26 cellular contexts compared by ENCODE assay signal in the genomic region with DNA sequence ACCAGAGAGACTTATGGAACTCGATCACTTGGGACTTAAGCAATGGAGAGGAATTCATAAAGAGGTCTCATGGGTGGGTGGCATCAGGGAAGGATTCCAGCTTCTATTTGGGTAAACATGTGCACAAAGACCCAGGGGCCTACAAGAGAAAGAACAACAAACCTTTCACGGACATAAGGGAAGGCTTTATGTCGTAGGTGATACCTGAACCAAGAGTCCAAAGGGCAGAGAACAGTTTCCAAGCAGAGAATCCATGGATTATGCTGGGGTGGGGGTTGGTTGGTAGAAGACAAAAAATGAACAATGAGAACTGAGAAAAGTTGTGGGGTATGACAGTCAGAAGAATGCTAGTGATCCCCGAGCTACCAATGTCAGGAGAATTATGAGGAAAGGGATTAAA.
"Had no signal": no experiment of that assay in that cellular context is flagged by ENCODE, and none has a peak within 500 bp of the region (broad histone marks: within the 10 kb centered on the region; RNA-seq: fewer than 3 reads in every experiment).

No MANE protein-coding gene starts in this region.

- H3K4me3 Mint-ChIP-seq: dendritic cell treated with granulocyte-macrophage colony-stimulating factor and Interleukin-4, amounts not matched to agents 40 ng/mL and 50 ng/mL, for 4 days; effector memory CD8-positive, alpha-beta T cell; endodermal cell; immature natural killer cell; mesothelial cell of epicardium had no signal

- H3K9me3 Mint-ChIP-seq: endodermal cell, mesothelial cell of epicardium had no signal

- H3K9me3 ChIP-seq: colonic mucosa, esophagus squamous epithelium, gastrocnemius medialis, heart right ventricle, left lung, lower lobe of right lung, mucosa of descending colon had no signal

- H3K27me3 ChIP-seq: colonic mucosa, esophagus squamous epithelium, gastrocnemius medialis, heart right ventricle, left lung had no signal

- DNase-seq: cerebellar nuclear complex; colonic mucosa; cortex of kidney; effector CD8-positive, alpha-beta T cell; effector memory CD8-positive, alpha-beta T cell; endodermal cell; erythroblast; esophagus squamous epithelium; foreskin fibroblast; foreskin melanocyte; gastrocnemius medialis; glutamatergic neuron; head of caudate nucleus; heart right ventricle; hypothalamus; immature natural killer cell; left cardiac atrium; left lung; left ventricle myocardium superior; lower lobe of right lung; mesenchymal stem cell; mucosa of descending colon had no signal

- H3K27me3 Mint-ChIP-seq: dendritic cell treated with granulocyte-macrophage colony-stimulating factor and Interleukin-4, amounts not matched to agents 40 ng/mL and 50 ng/mL, for 4 days; effector memory CD8-positive, alpha-beta T cell had no signal

- ATAC-seq: effector memory CD8-positive, alpha-beta T cell; esophagus mucosa; gastrocnemius medialis; heart right ventricle; left cardiac atrium; left lung; left ventricle myocardium superior; lower lobe of right lung; mucosa of descending colon had no signal

- H3K27ac ChIP-seq: colonic mucosa, epithelial cell of prostate, esophagus squamous epithelium, gastrocnemius medialis, heart right ventricle, left lung, lower lobe of right lung had no signal

- H3K4me1 ChIP-seq: colonic mucosa, esophagus squamous epithelium, gastrocnemius medialis, heart right ventricle, left lung, lower lobe of right lung had no signal

- H3K36me3 Mint-ChIP-seq: immature natural killer cell, mesothelial cell of epicardium had no signal

- H3K27ac Mint-ChIP-seq: dendritic cell treated with granulocyte-macrophage colony-stimulating factor and Interleukin-4, amounts not matched to agents 40 ng/mL and 50 ng/mL, for 4 days; effector memory CD8-positive, alpha-beta T cell; endodermal cell; immature natural killer cell; mesothelial cell of epicardium had no signal

- H3K4me1 Mint-ChIP-seq: endodermal cell, immature natural killer cell, mesothelial cell of epicardium had no signal

- H3K4me3 ChIP-seq: colonic mucosa, esophagus squamous epithelium, gastrocnemius medialis, heart right ventricle, left lung, lower lobe of right lung, mucosa of descending colon had no signal

- H3K36me3 ChIP-seq: colonic mucosa, esophagus squamous epithelium, gastrocnemius medialis, heart right ventricle, left lung, lower lobe of right lung had no signal
